17 cellular contexts compared by ENCODE assay signal in the genomic region with DNA sequence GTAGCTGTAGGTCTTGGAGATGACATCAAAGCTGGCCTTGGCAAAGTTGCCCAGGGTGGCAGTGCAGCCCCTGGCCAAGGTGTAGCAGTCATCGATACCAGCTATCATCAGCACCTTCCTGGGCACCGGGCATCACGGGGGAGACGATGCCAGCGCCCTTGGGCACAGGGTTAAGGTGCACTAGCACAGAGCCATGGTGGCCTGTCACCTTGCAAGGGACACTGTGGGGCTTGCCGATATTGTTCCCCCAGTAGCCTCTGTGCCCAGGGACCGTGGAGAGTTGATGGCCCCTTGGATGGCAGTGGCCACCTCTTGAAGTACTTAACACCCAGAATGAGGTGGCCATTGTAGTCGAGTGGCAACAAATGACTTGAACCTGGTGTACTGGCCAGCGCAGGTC. TPM values are rescaled to one million over a fixed set of nuclear protein-coding genes. Genes with fewer than 3 reads are reported as not detected.
DNase-seq lines count a peak whose midpoint lies in the region; ATAC-seq and TF ChIP-seq lines count a peak whose summit lies in the region.
"Had no signal": no experiment of that assay in that cellular context is flagged by ENCODE, and none has a peak within 500 bp of the region (broad histone marks: within the 10 kb centered on the region; RNA-seq: fewer than 3 reads in every experiment).

No MANE protein-coding gene starts in this region.

- TF ChIP-seq CTCF in PC-3 (conservative IDR thresholded peaks at IDR 0.05; ENCODE audit: low read depth, low read length): no peak
- no peak for TF ChIP-seq CTCF in Panc1 (IDR thresholded peaks at IDR 0.05)
- TF ChIP-seq CTCF in WERI-Rb-1 (IDR thresholded peaks at IDR 0.05; ENCODE audit: low read depth, low read length): no peak
- TF ChIP-seq CTCF in SK-N-SH (IDR thresholded peaks at IDR 0.05): no peak

- H3K4me1 ChIP-seq in PC-3 (ENCODE audit: insufficient read depth, low read length): peaks cover 28% of the 10 kb centered on the region
- H3K4me1 ChIP-seq in Panc1 (ENCODE audit: control insufficient read depth, insufficient read depth, low read length): peaks cover 10% of the 10 kb centered on the region; the same call in 1 of the 2 replicates
- H3K4me1 ChIP-seq in neuronal stem cell (ENCODE audit: control insufficient read depth in 2 of 2, insufficient read depth in 1 of 2, low read depth in 1 of 2, low read length in 2 of 2): no peaks in the 10 kb centered on the region
- no peaks in the 10 kb centered on the region for H3K4me1 ChIP-seq in SK-N-SH (ENCODE audit: control insufficient read depth in 1 of 2, insufficient read depth in 2 of 2, low read depth in 1 of 2, low read length in 1 of 2)

- peaks cover 35% of the 10 kb centered on the region for H3K4me1 Mint-ChIP-seq in dendritic cell treated with granulocyte-macrophage colony-stimulating factor and Interleukin-4, amounts not matched to agents 40 ng/mL and 50 ng/mL, for 4 days (ENCODE audit: low read depth)
- H3K4me1 Mint-ChIP-seq: GM23338 had no signal

- H3K18ac ChIP-seq in neuronal stem cell (ENCODE audit: low read length): peak overlapping the region; percentile 41

- peak overlapping the region; percentile 21 for H3K14ac ChIP-seq in neuronal stem cell (ENCODE audit: low read length)

- H2AFZ ChIP-seq in PC-3 (ENCODE audit: low read length): no peak overlapping the region
- H2AFZ ChIP-seq in neuronal stem cell (ENCODE audit: low read length): no peak overlapping the region
- no peak overlapping the region for H2AFZ ChIP-seq in SK-N-SH (ENCODE audit: low read depth)
- H2AFZ ChIP-seq: GM23338 had no signal

- no CpG with 5 or more reads among the region's 9 CpGs for WGBS in neuronal stem cell (ENCODE audit: extremely low coverage in 2 of 2, insufficient read length in 2 of 2, insufficient replicate concordance in 1 of 2), 2 donors
- WGBS in SK-N-SH (ENCODE audit: low lambda C conversion rate): 68% methylated on average over 3 of the region's 9 CpGs

- POLR2A ChIA-PET in PC-3 (lab: Charles Lee; ENCODE audit: unreplicated experiment): interaction anchor here (0.6 to 1.6 kb wide), 4 partner anchors 33 to 44 kb away, joined by 3 to 11 read pairs (median 4); a partner anchor contains a TSS
- POLR2A ChIA-PET in Panc1 (lab: Charles Lee): no interaction called here
- POLR2A ChIA-PET in SK-N-SH (lab: Yijun Ruan, JAX): no interaction called here

- H4K8ac ChIP-seq in neuronal stem cell (ENCODE audit: low read depth, low read length): no peak overlapping the region

- no peaks in the 10 kb centered on the region for H3K79me1 ChIP-seq in neuronal stem cell (ENCODE audit: low read depth, low read length)

- H3K4me3 Mint-ChIP-seq in dendritic cell treated with granulocyte-macrophage colony-stimulating factor and Interleukin-4, amounts not matched to agents 40 ng/mL and 50 ng/mL, for 4 days: no peak overlapping the region
- H3K4me3 Mint-ChIP-seq: CD4-positive, alpha-beta T cell; GM23338 had no signal

- no peaks in the 10 kb centered on the region for H3K36me3 Mint-ChIP-seq in dendritic cell treated with granulocyte-macrophage colony-stimulating factor and Interleukin-4, amounts not matched to agents 40 ng/mL and 50 ng/mL, for 4 days (ENCODE audit: low read depth)

- no peak overlapping the region for H3K23ac ChIP-seq in neuronal stem cell (ENCODE audit: low read depth, low read length, poor library complexity)

- H3K27me3 ChIP-seq in PC-3 (ENCODE audit: low read length): no peaks in the 10 kb centered on the region
- H3K27me3 ChIP-seq in Panc1 (ENCODE audit: control insufficient read depth, insufficient read depth, low read length): no peaks in the 10 kb centered on the region
- no peaks in the 10 kb centered on the region for H3K27me3 ChIP-seq in neuronal stem cell (ENCODE audit: control insufficient read depth in 3 of 3, insufficient read depth in 3 of 3, low read depth in 1 of 3, low read length in 3 of 3)
- no peaks in the 10 kb centered on the region for H3K27me3 ChIP-seq in WERI-Rb-1 (ENCODE audit: insufficient read depth, low read depth, severe bottlenecking)
- no peaks in the 10 kb centered on the region for H3K27me3 ChIP-seq in SK-N-SH (ENCODE audit: insufficient read depth)

- ATAC-seq in PC-3 (no peak), Panc1 (no peak)
- ATAC-seq: GM23338 had no signal

- H3F3A ChIP-seq in PC-3 (ENCODE audit: low read length, unreplicated experiment) (peaks cover 3% of the 10 kb centered on the region), SK-N-SH (replicated peaks; ENCODE audit: insufficient read depth) (no peaks in the 10 kb centered on the region)

- TF ChIP-seq RAD21 in SK-N-SH (IDR thresholded peaks at IDR 0.05; ENCODE audit: low read length): no peak

- intact Hi-C loops in PC-3 (cut with micrococcal nuclease) (loop anchor here (2.0 kb wide), 2 partner anchors 33 to 39 kb away; no protein-coding TSS in a partner anchor), Panc1 (cut with micrococcal nuclease; ENCODE audit: unreplicated experiment) (no loop called here)
- intact Hi-C loops in dendritic cell treated with granulocyte-macrophage colony-stimulating factor and Interleukin-4, amounts not matched to agents 40 ng/mL and 50 ng/mL, for 4 days (cut with micrococcal nuclease): no loop called here

- H3K36me3 ChIP-seq in PC-3 (ENCODE audit: low read depth, low read length) (no peaks in the 10 kb centered on the region), Panc1 (ENCODE audit: control insufficient read depth, insufficient read depth, low read length) (no peaks in the 10 kb centered on the region), neuronal stem cell (replicated peaks in 1 of 2; ENCODE audit: control insufficient read depth in 2 of 2, insufficient read depth in 2 of 2, low read length in 2 of 2) (no peaks in the 10 kb centered on the region), WERI-Rb-1 (no peaks in the 10 kb centered on the region), SK-N-SH (replicated peaks in 1 of 2; ENCODE audit: control insufficient read depth in 1 of 2, insufficient read depth in 2 of 2, low read length in 1 of 2) (no peaks in the 10 kb centered on the region)

- H3K4me2 ChIP-seq in PC-3 (ENCODE audit: low read length) (peak overlapping the region; percentile 69), neuronal stem cell (ENCODE audit: insufficient read depth, low read length, poor library complexity, severe bottlenecking) (no peak overlapping the region), SK-N-SH (no peak overlapping the region)
- H3K4me2 ChIP-seq: GM23338 had no signal

- no peaks in the 10 kb centered on the region for H4K20me1 ChIP-seq in PC-3 (ENCODE audit: low read length)
- no peaks in the 10 kb centered on the region for H4K20me1 ChIP-seq in SK-N-SH (ENCODE audit: insufficient read depth)

- H3K9me2 ChIP-seq in PC-3 (replicated peaks; ENCODE audit: low read length) (no peaks in the 10 kb centered on the region), SK-N-SH (no peaks in the 10 kb centered on the region)

- in situ Hi-C loops in Panc1 (cut with HindIII; ENCODE audit: low pct_unique_long_range_greater_than_20kb, low sequenced_read_pairs): no loop called here

- no peak overlapping the region for H2BK120ac ChIP-seq in neuronal stem cell (ENCODE audit: low read depth, low read length)

- no peak overlapping the region for H2BK5ac ChIP-seq in neuronal stem cell (ENCODE audit: low read length)

- H2BK12ac ChIP-seq in neuronal stem cell (ENCODE audit: low read length): no peak overlapping the region

- no peaks in the 10 kb centered on the region for H3K9me3 ChIP-seq in PC-3 (ENCODE audit: low read length)
- H3K9me3 ChIP-seq in Panc1 (ENCODE audit: control insufficient read depth, insufficient read depth, low read depth, low read length): no peaks in the 10 kb centered on the region
- H3K9me3 ChIP-seq in neuronal stem cell (replicated peaks in 1 of 2; ENCODE audit: control insufficient read depth in 2 of 2, insufficient read depth in 1 of 2, low read depth in 1 of 2, low read length in 2 of 2): no peaks in the 10 kb centered on the region
- no peaks in the 10 kb centered on the region for H3K9me3 ChIP-seq in WERI-Rb-1 (ENCODE audit: severe bottlenecking)
- H3K9me3 ChIP-seq in SK-N-SH: no peaks in the 10 kb centered on the region
- H3K9me3 ChIP-seq: Caco-2 had no signal

- H3K27ac ChIP-seq in PC-3 (ENCODE audit: low read length) (peak overlapping the region; percentile 94), Panc1 (ENCODE audit: low read length) (peak overlapping the region; percentile 71), neuronal stem cell (replicated peaks; ENCODE audit: low read length) (no peak overlapping the region), WERI-Rb-1 (no peak overlapping the region), SK-N-SH (ENCODE audit: low read depth in 2 of 2, low read length in 1 of 2) (no peak overlapping the region)
- H3K27ac ChIP-seq: C4-2B, HL-60 had no signal

- H3K4ac ChIP-seq in neuronal stem cell (ENCODE audit: low read length): no peak overlapping the region

- H3K27ac Mint-ChIP-seq in dendritic cell treated with granulocyte-macrophage colony-stimulating factor and Interleukin-4, amounts not matched to agents 40 ng/mL and 50 ng/mL, for 4 days: peak overlapping the region; percentile 71
- H3K27ac Mint-ChIP-seq: CD4-positive, alpha-beta T cell; GM23338 had no signal

- TF ChIP-seq EP300 in SK-N-SH (IDR thresholded peaks at IDR 0.05; ENCODE audit: borderline replicate concordance in 1 of 2, low read depth in 1 of 2, low read length in 1 of 2): no peak

- CTCF ChIA-PET in PC-3 (lab: Charles Lee): no interaction called here
- CTCF ChIA-PET in Panc1 (lab: Charles Lee): no interaction called here
- CTCF ChIA-PET in SK-N-SH (lab: Yijun Ruan, JAX): interaction anchor here (0.6 to 2.5 kb wide), 2 partner anchors 113 to 129 kb away, joined by 3 to 5 read pairs; no protein-coding TSS in a partner anchor

- no peak overlapping the region for H4K91ac ChIP-seq in neuronal stem cell (ENCODE audit: low read depth, low read length, poor library complexity)

- H3K9ac ChIP-seq in PC-3 (ENCODE audit: low read length) (no peak overlapping the region), neuronal stem cell (ENCODE audit: low read depth, low read length, poor library complexity) (no peak overlapping the region), SK-N-SH (no peak overlapping the region)

- H3K4me3 ChIP-seq in PC-3 (ENCODE audit: low read length) (no peak overlapping the region), Panc1 (ENCODE audit: low read depth in 2 of 2, low read length in 2 of 2) (no peak overlapping the region), neuronal stem cell (ENCODE audit: low read length in 2 of 2) (no peak overlapping the region), WERI-Rb-1 (ENCODE audit: low read depth, low read length) (no peak overlapping the region), SK-N-SH (ENCODE audit: low read depth in 2 of 2, low read length in 1 of 2) (no peak overlapping the region)
- H3K4me3 ChIP-seq: GM23338 had no signal

- no peaks in the 10 kb centered on the region for H3K79me2 ChIP-seq in PC-3 (ENCODE audit: low read length)
- no peaks in the 10 kb centered on the region for H3K79me2 ChIP-seq in SK-N-SH (ENCODE audit: insufficient read depth)

- BruUV-seq in PC-3 (replicated peaks; lab: Mats Ljungman, UMichigan) (no TSS peak), Panc1 (replicated peaks; lab: Mats Ljungman, UMichigan) (no TSS peak)

- no peaks in the 10 kb centered on the region for H3K27me3 Mint-ChIP-seq in dendritic cell treated with granulocyte-macrophage colony-stimulating factor and Interleukin-4, amounts not matched to agents 40 ng/mL and 50 ng/mL, for 4 days

- peak overlapping the region; percentile 67 for H2BK15ac ChIP-seq in neuronal stem cell (ENCODE audit: low read length)

- no peaks in the 10 kb centered on the region for H3K9me3 Mint-ChIP-seq in dendritic cell treated with granulocyte-macrophage colony-stimulating factor and Interleukin-4, amounts not matched to agents 40 ng/mL and 50 ng/mL, for 4 days
- H3K9me3 Mint-ChIP-seq: CD4-positive, alpha-beta T cell had no signal

- DNase-seq in PC-3 (no peak), Panc1 (ENCODE audit: low read depth, low spot score) (no peak), neuronal stem cell (ENCODE audit: low spot score) (no peak), WERI-Rb-1 (no peak), NCI-H1417 (lab: John Stamatoyannopoulos, UW) (no peak), HK-2 (ENCODE audit: unreplicated experiment) (no peak), SK-N-SH (no peak)
- DNase-seq: AML-193; Caco-2; CD4-positive, alpha-beta T cell; DMS153; DMS79; GDM1 had no signal

- peak overlapping the region; percentile 46 for H2AK5ac ChIP-seq in neuronal stem cell (ENCODE audit: low read depth, low read length)

RNA-seq across cellular contexts. Expression of a gene that starts 44.4 kb away (rescaled TPM):
- total RNA-seq in PC-3 (2014; rRNA removed) (1,927 and 1,937 TPM in 2 replicates), Panc1 (2021; ENCODE audit: unreplicated experiment) (2,322 TPM)
- polyA plus RNA-seq in Panc1 (2012; ENCODE audit: insufficient read length): 3,101 TPM
- 1,611 TPM for polyA plus RNA-seq in neuronal stem cell (2013, experiment 1 of 2)
- 1,599 TPM for polyA plus RNA-seq in neuronal stem cell (2013, experiment 2 of 2)
- polyA plus RNA-seq in SK-N-SH (2012; rRNA removed): 879 and 1,229 TPM in 2 replicates
- 2,322 and 2,767 TPM in 2 replicates for polyA plus RNA-seq in SK-N-SH (2012; cell fraction: cytosol; rRNA removed)
- polyA plus RNA-seq in SK-N-SH (2012; cell fraction: nucleus; rRNA removed): 269 and 354 TPM in 2 replicates

Comparison
In these comparisons a context has a peak if more than half of its experiments do, and no peak if none do; other contexts are left out.
1. H3K27ac ChIP-seq: peak in PC-3 (single experiment) and Panc1 (single experiment); none in neuronal stem cell (single experiment), WERI-Rb-1 (single experiment) and SK-N-SH (0 of 2).